ENCODE assay signal across 30 cellular contexts in genomic region chr17:6313835-6314234, GRCh38.
"Had no signal": no experiment of that assay in that cellular context is flagged by ENCODE, and none has a peak within 500 bp of the region (broad histone marks: within the 10 kb centered on the region; RNA-seq: fewer than 3 reads in every experiment).

No MANE protein-coding gene starts in this region.

- H3K27me3 ChIP-seq: brain microvascular endothelial cell, foreskin keratinocyte had no signal

- DNase-seq: activated B cell treated with CpG ODN at 0.5 μM for 24 hours; activated CD4-positive, alpha-beta T cell treated with anti-CD3 and anti-CD28 coated beads for 48 hours; activated CD4-positive, alpha-beta T cell treated with anti-CD3 and anti-CD28 coated beads, Interleukin-2, amount 50 U/mL, for 1 hour; activated CD4-positive, alpha-beta T cell treated with anti-CD3 and anti-CD28 coated beads, Interleukin-2, amount 50 U/mL, for 48 hours; activated CD8-positive, alpha-beta memory T cell treated with anti-CD3 and anti-CD28 coated beads for 24 hours; activated CD8-positive, alpha-beta T cell treated with anti-CD3 and anti-CD28 coated beads for 36 hours; activated effector memory CD4-positive, alpha-beta T cell treated with Interleukin-2 at 50 U/mL for 16 hours; activated gamma-delta T cell treated with Interleukin-2 at 50 U/mL for 16 hours; activated naive CD4-positive, alpha-beta T cell treated with anti-CD3 and anti-CD28 coated beads, Interleukin-2, amount 50 U/mL, for 16 hours; activated naive CD4-positive, alpha-beta T cell treated with Interleukin-2 at 50 U/mL for 16 hours; activated T-cell treated with anti-CD3 and anti-CD28 coated beads, Interleukin-2, amount 50 U/mL, for 4 hours; amniotic stem cell; anterior cingulate cortex; brain microvascular endothelial cell; dorsolateral prefrontal cortex; effector memory CD4-positive, alpha-beta T cell; erythroblast; foreskin keratinocyte; gastrocnemius medialis; glutamatergic neuron; heart left ventricle; T-helper 2 cell had no signal

- H3K27ac Mint-ChIP-seq: activated B cell treated with CpG ODN at 0.5 μM for 24 hours; activated CD8-positive, alpha-beta T cell treated with anti-CD3 and anti-CD28 coated beads for 36 hours; activated T-helper 17 cell treated with anti-CD3 and anti-CD28 coated beads, Interleukin-2, amount 50 U/mL, for 72 hours; dendritic cell treated with granulocyte-macrophage colony-stimulating factor and Interleukin-4, amounts not matched to agents 40 ng/mL and 50 ng/mL, for 4 days had no signal

- H3K36me3 ChIP-seq: brain microvascular endothelial cell, esophagus muscularis mucosa, gastrocnemius medialis, heart left ventricle had no signal

- H3K9me3 Mint-ChIP-seq: activated B cell treated with CpG ODN at 0.5 μM for 24 hours; activated CD8-positive, alpha-beta T cell treated with anti-CD3 and anti-CD28 coated beads for 36 hours; activated T-cell treated with anti-CD3 and anti-CD28 coated beads, Interleukin-2, amount 50 U/mL, for 4 hours; activated T-helper 17 cell treated with anti-CD3 and anti-CD28 coated beads, Interleukin-2, amount 50 U/mL, for 72 hours; central memory CD8-positive, alpha-beta T cell; dendritic cell treated with granulocyte-macrophage colony-stimulating factor and Interleukin-4, amounts not matched to agents 40 ng/mL and 50 ng/mL, for 4 days had no signal

- H3K4me3 Mint-ChIP-seq: activated B cell treated with CpG ODN at 0.5 μM for 24 hours; activated CD8-positive, alpha-beta T cell treated with anti-CD3 and anti-CD28 coated beads for 36 hours; activated naive CD8-positive, alpha-beta T cell; activated T-cell treated with anti-CD3 and anti-CD28 coated beads, Interleukin-2, amount 50 U/mL, for 4 hours; activated T-helper 17 cell treated with anti-CD3 and anti-CD28 coated beads, Interleukin-2, amount 50 U/mL, for 72 hours; central memory CD8-positive, alpha-beta T cell; dendritic cell treated with granulocyte-macrophage colony-stimulating factor and Interleukin-4, amounts not matched to agents 40 ng/mL and 50 ng/mL, for 4 days had no signal

- H3K4me1 Mint-ChIP-seq: activated B cell treated with CpG ODN at 0.5 μM for 24 hours; activated T-helper 17 cell treated with anti-CD3 and anti-CD28 coated beads, Interleukin-2, amount 50 U/mL, for 72 hours; central memory CD8-positive, alpha-beta T cell had no signal

- H3K27ac ChIP-seq: brain microvascular endothelial cell, coronary artery, dorsolateral prefrontal cortex, esophagus muscularis mucosa, foreskin keratinocyte, gastrocnemius medialis, heart left ventricle, VCaP had no signal

- H3K36me3 Mint-ChIP-seq: activated naive CD8-positive, alpha-beta T cell had no signal

- H3K9me3 ChIP-seq: esophagus muscularis mucosa, gastrocnemius medialis, heart left ventricle had no signal

- H3K4me3 ChIP-seq: coronary artery, dorsolateral prefrontal cortex, esophagus muscularis mucosa, gastrocnemius medialis, heart left ventricle had no signal

- H3K4me1 ChIP-seq: esophagus muscularis mucosa, foreskin keratinocyte, gastrocnemius medialis, heart left ventricle had no signal

- ATAC-seq: activated CD4-positive, CD25-positive, alpha-beta regulatory T cell treated with anti-CD3 and anti-CD28 coated beads, Interleukin-2, amount 50 U/mL, for 24 hours; activated CD8-positive, alpha-beta T cell treated with anti-CD3 and anti-CD28 coated beads for 36 hours; activated T-cell treated with anti-CD3 and anti-CD28 coated beads, Interleukin-2, amount 50 U/mL, for 4 hours; activated T-helper 17 cell treated with anti-CD3 and anti-CD28 coated beads, Interleukin-2, amount 50 U/mL, for 72 hours; foreskin keratinocyte; gastrocnemius medialis; heart left ventricle had no signal
